Comparison of ENCODE assay signal across 1 cellular context in the genomic region with DNA sequence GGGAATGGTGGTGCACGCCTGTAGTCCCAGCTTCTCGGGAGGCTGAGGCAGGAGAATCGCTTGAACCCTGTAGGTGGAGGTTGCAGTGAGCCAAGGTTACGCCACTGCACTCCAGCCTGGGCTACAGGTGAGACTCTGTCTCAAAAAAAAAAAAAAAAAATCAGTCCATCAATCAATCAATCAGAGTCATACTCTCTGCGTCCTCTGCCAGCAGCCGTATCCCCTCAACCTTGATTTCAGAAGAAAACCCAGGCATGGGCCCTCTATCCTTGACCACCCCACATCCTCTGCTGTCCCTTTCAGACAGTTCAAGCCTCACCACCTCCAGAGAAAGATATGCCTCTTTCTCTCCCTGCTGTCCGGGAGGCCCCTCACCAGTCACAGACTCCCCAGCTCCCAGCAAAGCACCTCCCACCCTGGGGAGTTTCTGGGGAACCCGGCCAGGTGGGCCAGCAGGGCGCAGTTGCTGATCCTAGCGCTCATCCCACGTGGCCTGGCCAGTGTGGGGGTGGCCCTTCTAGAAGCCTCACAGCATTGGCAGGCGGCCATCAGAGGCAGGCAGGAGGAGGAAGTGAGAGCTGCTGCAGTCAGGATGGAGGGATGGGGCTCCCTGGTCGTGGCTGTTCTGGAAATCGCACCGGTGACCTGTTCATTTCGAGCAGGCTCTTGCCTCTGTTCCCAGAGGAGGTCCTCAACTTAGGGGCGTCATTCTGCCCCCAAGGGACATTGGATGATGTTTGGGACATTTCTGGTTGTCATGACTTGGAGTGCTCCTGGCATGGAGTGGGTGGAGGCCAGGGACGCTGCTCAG.
A peak's percentile ranks its signal among the peaks of the same experiment; 100 is the strongest.
TF ChIP-seq lines count a peak whose summit lies in the region.

No MANE protein-coding gene starts in this region.

TF ChIP-seq in HEK293, 187 proteins besides CTCF, POLR2A, EP300 and RAD21 (continued from another document):
- no peak for TF ChIP-seq ZBTB49 (tag by site-specific recombination; IDR thresholded peaks at IDR 0.05; ENCODE audit: low read depth)
- TF ChIP-seq ZIC2 (tag by site-specific recombination; IDR thresholded peaks at IDR 0.05), result peak; percentile 73
- TF ChIP-seq, protein P1, sequence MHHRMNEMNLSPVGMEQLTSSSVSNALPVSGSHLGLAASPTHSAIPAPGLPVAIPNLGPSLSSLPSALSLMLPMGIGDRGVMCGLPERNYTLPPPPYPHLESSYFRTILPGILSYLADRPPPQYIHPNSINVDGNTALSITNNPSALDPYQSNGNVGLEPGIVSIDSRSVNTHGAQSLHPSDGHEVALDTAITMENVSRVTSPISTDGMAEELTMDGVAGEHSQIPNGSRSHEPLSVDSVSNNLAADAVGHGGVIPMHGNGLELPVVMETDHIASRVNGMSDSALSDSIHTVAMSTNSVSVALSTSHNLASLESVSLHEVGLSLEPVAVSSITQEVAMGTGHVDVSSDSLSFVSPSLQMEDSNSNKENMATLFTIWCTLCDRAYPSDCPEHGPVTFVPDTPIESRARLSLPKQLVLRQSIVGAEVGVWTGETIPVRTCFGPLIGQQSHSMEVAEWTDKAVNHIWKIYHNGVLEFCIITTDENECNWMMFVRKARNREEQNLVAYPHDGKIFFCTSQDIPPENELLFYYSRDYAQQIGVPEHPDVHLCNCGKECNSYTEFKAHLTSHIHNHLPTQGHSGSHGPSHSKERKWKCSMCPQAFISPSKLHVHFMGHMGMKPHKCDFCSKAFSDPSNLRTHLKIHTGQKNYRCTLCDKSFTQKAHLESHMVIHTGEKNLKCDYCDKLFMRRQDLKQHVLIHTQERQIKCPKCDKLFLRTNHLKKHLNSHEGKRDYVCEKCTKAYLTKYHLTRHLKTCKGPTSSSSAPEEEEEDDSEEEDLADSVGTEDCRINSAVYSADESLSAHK (tag by site-specific recombination; IDR thresholded peaks at IDR 0.05), result peak; percentile 78
- no peak for TF ChIP-seq SALL2 (tag by site-specific recombination; IDR thresholded peaks at IDR 0.05; ENCODE audit: borderline replicate concordance)
- TF ChIP-seq ZNF600 (tag by site-specific recombination; IDR thresholded peaks at IDR 0.05), result peak; percentile 76
- no peak for TF ChIP-seq ZNF16 (tag by site-specific recombination; IDR thresholded peaks at IDR 0.05; ENCODE audit: low read depth)
- no peak for TF ChIP-seq KLF10 (tag by site-specific recombination; IDR thresholded peaks at IDR 0.05)
- TF ChIP-seq ZNF747 (tag by site-specific recombination; IDR thresholded peaks at IDR 0.05), result no peak
- TF ChIP-seq ZNF670 (tag by site-specific recombination; IDR thresholded peaks at IDR 0.05; ENCODE audit: low read depth), result no peak
- no peak for TF ChIP-seq ZNF132 (tag by site-specific recombination; IDR thresholded peaks at IDR 0.05; ENCODE audit: borderline replicate concordance)
- TF ChIP-seq ZNF202 (tag by site-specific recombination; IDR thresholded peaks at IDR 0.05; ENCODE audit: borderline replicate concordance), result no peak
- TF ChIP-seq, protein P2, sequence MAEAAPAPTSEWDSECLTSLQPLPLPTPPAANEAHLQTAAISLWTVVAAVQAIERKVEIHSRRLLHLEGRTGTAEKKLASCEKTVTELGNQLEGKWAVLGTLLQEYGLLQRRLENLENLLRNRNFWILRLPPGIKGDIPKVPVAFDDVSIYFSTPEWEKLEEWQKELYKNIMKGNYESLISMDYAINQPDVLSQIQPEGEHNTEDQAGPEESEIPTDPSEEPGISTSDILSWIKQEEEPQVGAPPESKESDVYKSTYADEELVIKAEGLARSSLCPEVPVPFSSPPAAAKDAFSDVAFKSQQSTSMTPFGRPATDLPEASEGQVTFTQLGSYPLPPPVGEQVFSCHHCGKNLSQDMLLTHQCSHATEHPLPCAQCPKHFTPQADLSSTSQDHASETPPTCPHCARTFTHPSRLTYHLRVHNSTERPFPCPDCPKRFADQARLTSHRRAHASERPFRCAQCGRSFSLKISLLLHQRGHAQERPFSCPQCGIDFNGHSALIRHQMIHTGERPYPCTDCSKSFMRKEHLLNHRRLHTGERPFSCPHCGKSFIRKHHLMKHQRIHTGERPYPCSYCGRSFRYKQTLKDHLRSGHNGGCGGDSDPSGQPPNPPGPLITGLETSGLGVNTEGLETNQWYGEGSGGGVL (tag by site-specific recombination; IDR thresholded peaks at IDR 0.05), result peak; percentile 53
- no peak for TF ChIP-seq ZNF214 (tag by site-specific recombination; IDR thresholded peaks at IDR 0.05; ENCODE audit: borderline replicate concordance)
- TF ChIP-seq REPIN1 (tag by site-specific recombination; IDR thresholded peaks at IDR 0.05; ENCODE audit: low read depth), result no peak
- no peak for TF ChIP-seq ATF2 (tag by site-specific recombination; IDR thresholded peaks at IDR 0.05; ENCODE audit: low read depth)
